In the genomic region with DNA sequence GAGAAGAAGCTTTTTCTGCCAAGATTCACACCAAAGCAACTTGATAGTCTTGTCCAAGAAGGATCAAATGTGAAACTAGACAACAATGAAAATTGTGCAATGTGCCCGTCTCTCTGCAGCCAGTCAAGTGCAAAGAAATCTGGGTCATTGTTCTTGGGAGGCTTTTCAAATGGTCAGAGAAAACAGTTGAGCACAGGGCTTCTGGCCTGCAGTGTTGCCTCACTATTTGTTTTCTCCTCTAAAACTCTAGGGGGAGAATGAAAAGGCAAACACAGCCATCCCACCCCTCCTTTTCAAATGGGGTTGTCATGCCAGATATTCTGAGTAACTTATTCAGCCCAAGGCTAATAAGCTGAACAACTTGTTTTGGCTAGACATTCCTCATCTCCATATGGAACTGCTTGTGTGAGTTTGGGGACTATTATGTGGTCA, we compare ENCODE assay signal across 12 cellular contexts.
DNase-seq lines count a peak whose midpoint lies in the region; TF ChIP-seq lines count a peak whose summit lies in the region.
"Had no signal": no experiment of that assay in that cellular context is flagged by ENCODE, and none has a peak within 500 bp of the region (broad histone marks: within the 10 kb centered on the region; RNA-seq: fewer than 3 reads in every experiment).

No MANE protein-coding gene starts in this region.

- H3K4me1 ChIP-seq in PC-9 (replicated peaks; ENCODE audit: insufficient read depth) = peaks cover 11% of the 10 kb centered on the region

- TF ChIP-seq CTCF in AG10803 (conservative IDR thresholded peaks at IDR 0.05; ENCODE audit: low read length) (peak; percentile 28), PC-9 (conservative IDR thresholded peaks at IDR 0.05) (no peak)

- no peak overlapping the region for H2AFZ ChIP-seq in PC-9

- no peaks in the 10 kb centered on the region for H4K20me1 ChIP-seq in PC-9 (ENCODE audit: insufficient read depth)

- CTCF ChIA-PET in PC-9 (lab: Charles Lee) = no interaction called here

- POLR2A ChIA-PET in PC-9 (lab: Charles Lee; ENCODE audit: unreplicated experiment) = no interaction called here

- no peaks in the 10 kb centered on the region for H3F3A ChIP-seq in PC-9 (ENCODE audit: insufficient read depth, low read depth)

- H3K79me2 ChIP-seq in PC-9 (ENCODE audit: low read depth) = no peaks in the 10 kb centered on the region

- no peaks in the 10 kb centered on the region for H3K9me2 ChIP-seq in PC-9 (ENCODE audit: insufficient read depth)

- no peaks in the 10 kb centered on the region for H3K27me3 ChIP-seq in PC-9 (ENCODE audit: insufficient read depth, low read depth)

- 0 out of 2 replicates have a peak overlapping the region, but pooled peaks have one; percentile 4 for H3K4me2 ChIP-seq in PC-9

- no peak overlapping the region for H3K27ac ChIP-seq in PC-9
- H3K27ac ChIP-seq: C4-2B, HL-60 had no signal

- intact Hi-C loops in PC-9 (cut with micrococcal nuclease; ENCODE audit: unreplicated experiment) = no loop called here

- no TSS peak for BruUV-seq in PC-9 (replicated peaks; lab: Mats Ljungman, UMichigan)

- H3K36me3 ChIP-seq in PC-9 (ENCODE audit: low read depth) = no peaks in the 10 kb centered on the region

- peak; percentile 91 for DNase-seq in AG10803 (ENCODE audit: low read depth)
- peak; percentile 23 to 54 for DNase-seq in PC-9
- peak; percentile 93 for DNase-seq in fibroblast of the conjunctiva (ENCODE audit: low read depth)
- peak; percentile 56 for DNase-seq in midbrain (lab: John Stamatoyannopoulos, UW)
- DNase-seq in HuH-7.5 (ENCODE audit: low spot score) = no peak
- DNase-seq in NCI-H2227 treated with DMSO at 0.1 percent for 48 hours (lab: John Stamatoyannopoulos, UW) = no peak
- no peak for DNase-seq in activated T-cell treated with anti-CD3 and anti-CD28 coated beads for 4 hours
- DNase-seq in activated CD8-positive, alpha-beta memory T cell treated with anti-CD3 and anti-CD28 coated beads, Interleukin-2, amount 50 U/mL, for 48 hours = no peak
- DNase-seq: amniotic stem cell, T-helper 1 cell had no signal

- H3K4me3 ChIP-seq in AG10803 (ENCODE audit: low read length) = no peak overlapping the region
- no peak overlapping the region for H3K4me3 ChIP-seq in PC-9

- H3K9me3 ChIP-seq in PC-9 (ENCODE audit: insufficient read depth, low read depth) = no peaks in the 10 kb centered on the region

Comparison
In these comparisons a context has a peak if more than half of its experiments do, and no peak if none do; other contexts are left out.
1. DNase-seq: peak in AG10803 (single experiment), PC-9 (2 of 2), fibroblast of the conjunctiva (single experiment) and midbrain (single experiment); none in HuH-7.5 (single experiment), NCI-H2227 treated with DMSO at 0.1 percent for 48 hours (single experiment), activated T-cell treated with anti-CD3 and anti-CD28 coated beads for 4 hours (single experiment) and activated CD8-positive, alpha-beta memory T cell treated with anti-CD3 and anti-CD28 coated beads, Interleukin-2, amount 50 U/mL, for 48 hours (single experiment).